In the genomic region with DNA sequence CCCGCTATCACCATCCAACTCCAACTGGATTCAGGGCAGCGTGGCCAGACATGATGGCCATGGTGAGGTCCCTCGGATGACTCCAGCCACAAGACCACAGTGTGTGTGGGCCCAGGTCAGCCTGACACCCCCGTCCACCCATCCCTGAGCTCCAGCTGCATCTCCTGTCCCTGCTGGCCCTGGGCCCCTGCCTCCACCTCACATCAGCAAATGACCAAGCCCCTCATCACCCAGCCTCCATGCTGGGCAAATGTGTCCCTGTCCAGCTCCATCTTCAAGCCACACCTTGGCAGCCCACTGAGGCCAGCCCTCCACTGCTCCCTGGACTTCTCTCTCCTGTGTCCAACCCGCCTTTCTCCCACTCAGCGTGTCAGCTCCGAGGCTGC, we compare ENCODE assay signal across 10 cellular contexts. TPM values are rescaled to one million over a fixed set of nuclear protein-coding genes. Genes with fewer than 3 reads are reported as not detected.
DNase-seq lines count a peak whose midpoint lies in the region; ATAC-seq and TF ChIP-seq lines count a peak whose summit lies in the region.
"Had no signal": no experiment of that assay in that cellular context is flagged by ENCODE, and none has a peak within 500 bp of the region (broad histone marks: within the 10 kb centered on the region; RNA-seq: fewer than 3 reads in every experiment).

No MANE protein-coding gene starts in this region.

- peak overlapping the region in 1 of 2 donors; percentile 5 for H3K4me3 ChIP-seq in right atrium auricular region
- H3K4me3 ChIP-seq: A549 had no signal

- no peaks in the 10 kb centered on the region for H3K27me3 ChIP-seq in right atrium auricular region

- peak overlapping the region; percentile 92 for H3K4me3 Mint-ChIP-seq in activated CD4-positive, alpha-beta T cell treated with anti-CD3 and anti-CD28 coated beads, Interleukin-2, amount 10 ng/mL, durations not matched to agents 24 days and 14 days
- H3K4me3 Mint-ChIP-seq in activated B cell treated with CpG ODN at 0.5 μM for 24 hours: peak overlapping the region; percentile 90
- peak overlapping the region; percentile 96 for H3K4me3 Mint-ChIP-seq in stimulated activated memory B cell treated with anti-CD40 and anti-IgM and Interleukin-4, amounts not matched to agents 10 μg/mL and 1 μg/mL and 100 μg/mL, for 72 hours

- H3K27me3 Mint-ChIP-seq in activated CD4-positive, alpha-beta T cell treated with anti-CD3 and anti-CD28 coated beads, Interleukin-2, amount 10 ng/mL, durations not matched to agents 24 days and 14 days: no peaks in the 10 kb centered on the region
- no peaks in the 10 kb centered on the region for H3K27me3 Mint-ChIP-seq in activated B cell treated with CpG ODN at 0.5 μM for 24 hours
- H3K27me3 Mint-ChIP-seq in stimulated activated memory B cell treated with anti-CD40 and anti-IgM and Interleukin-4, amounts not matched to agents 10 μg/mL and 1 μg/mL and 100 μg/mL, for 72 hours: no peaks in the 10 kb centered on the region

- intact Hi-C loops in activated CD4-positive, alpha-beta T cell treated with anti-CD3 and anti-CD28 coated beads, Interleukin-2, amount 10 ng/mL, durations not matched to agents 24 days and 14 days (cut with micrococcal nuclease): loop anchor here (10.0 kb wide), 1 partner anchor 233 kb away; no protein-coding TSS in a partner anchor
- intact Hi-C loops in activated B cell treated with CpG ODN at 0.5 μM for 24 hours (cut with micrococcal nuclease): loop anchor here (5.0 kb wide), 1 partner anchor 135 kb away; no protein-coding TSS in a partner anchor

- ATAC-seq in activated B cell treated with CpG ODN at 0.5 μM for 24 hours (ENCODE audit: low read depth): no peak
- no peak for ATAC-seq in stimulated activated memory B cell treated with anti-CD40 and anti-IgM and Interleukin-4, amounts not matched to agents 10 μg/mL and 1 μg/mL and 100 μg/mL, for 72 hours
- ATAC-seq: A549 had no signal

- no peak for TF ChIP-seq CTCF in activated B cell treated with CpG ODN at 0.5 μM for 24 hours (IDR thresholded peaks at IDR 0.05)
- TF ChIP-seq CTCF in right atrium auricular region (IDR thresholded peaks at IDR 0.05): no peak

- CTCF ChIA-PET in activated B cell treated with CpG ODN at 0.5 μM for 24 hours (lab: Charles Lee): interaction anchor here (1.6 to 7.7 kb wide), 3 partner anchors 8 to 25 kb away, joined by 3 to 56 read pairs (median 6); no protein-coding TSS in a partner anchor

- H3K9me3 Mint-ChIP-seq in activated CD4-positive, alpha-beta T cell treated with anti-CD3 and anti-CD28 coated beads, Interleukin-2, amount 10 ng/mL, durations not matched to agents 24 days and 14 days: no peaks in the 10 kb centered on the region
- H3K9me3 Mint-ChIP-seq in activated B cell treated with CpG ODN at 0.5 μM for 24 hours: no peaks in the 10 kb centered on the region
- H3K9me3 Mint-ChIP-seq in stimulated activated memory B cell treated with anti-CD40 and anti-IgM and Interleukin-4, amounts not matched to agents 10 μg/mL and 1 μg/mL and 100 μg/mL, for 72 hours: no peaks in the 10 kb centered on the region

- H3K4me1 ChIP-seq in right atrium auricular region: peaks cover 0 to 63% of the 10 kb centered on the region in 2 donors

- POLR2A ChIA-PET in activated B cell treated with CpG ODN at 0.5 μM for 24 hours (lab: Charles Lee): interaction anchor here (0.7 to 3.1 kb wide), 9 partner anchors 9 to 359 kb away, joined by 3 to 26 read pairs (median 7); partner anchors contain the start of genes CDCA4 and PLD4

- H3K9me3 ChIP-seq in right atrium auricular region: no peaks in the 10 kb centered on the region
- H3K9me3 ChIP-seq: A549 had no signal

- no peaks in the 10 kb centered on the region for H3K36me3 ChIP-seq in right atrium auricular region

- peaks cover 61% of the 10 kb centered on the region for H3K4me1 Mint-ChIP-seq in activated CD4-positive, alpha-beta T cell treated with anti-CD3 and anti-CD28 coated beads, Interleukin-2, amount 10 ng/mL, durations not matched to agents 24 days and 14 days
- peaks cover 80% of the 10 kb centered on the region for H3K4me1 Mint-ChIP-seq in activated B cell treated with CpG ODN at 0.5 μM for 24 hours
- peaks cover 84% of the 10 kb centered on the region for H3K4me1 Mint-ChIP-seq in stimulated activated memory B cell treated with anti-CD40 and anti-IgM and Interleukin-4, amounts not matched to agents 10 μg/mL and 1 μg/mL and 100 μg/mL, for 72 hours

- H3K27ac ChIP-seq in right atrium auricular region: peak overlapping the region; percentile 67 to 73
- H3K27ac ChIP-seq: A549 had no signal

- in situ Hi-C loops in KBM-7 (cut with MboI; ENCODE audit: low pct_unique_long_range_greater_than_20kb, low sequenced_read_pairs): no loop called here

- peak overlapping the region; percentile 96 for H3K27ac Mint-ChIP-seq in activated CD4-positive, alpha-beta T cell treated with anti-CD3 and anti-CD28 coated beads, Interleukin-2, amount 10 ng/mL, durations not matched to agents 24 days and 14 days
- peak overlapping the region; percentile 89 for H3K27ac Mint-ChIP-seq in activated B cell treated with CpG ODN at 0.5 μM for 24 hours
- peak overlapping the region; percentile 94 for H3K27ac Mint-ChIP-seq in stimulated activated memory B cell treated with anti-CD40 and anti-IgM and Interleukin-4, amounts not matched to agents 10 μg/mL and 1 μg/mL and 100 μg/mL, for 72 hours

- DNase-seq in activated CD4-positive, alpha-beta T cell treated with anti-CD3 and anti-CD28 coated beads, Interleukin-2, amount 10 ng/mL, durations not matched to agents 24 days and 14 days: no peak
- DNase-seq in activated CD4-positive, alpha-beta T cell treated with anti-CD3 and anti-CD28 coated beads, Interleukin-2, amount 50 U/mL, for 4 hours: no peak
- DNase-seq in activated B cell treated with CpG ODN at 0.5 μM for 24 hours (no peak), right atrium auricular region (ENCODE audit: low spot score) (no peak), NCI-H2081 treated with DMSO at 0.1 percent for 48 hours (lab: John Stamatoyannopoulos, UW) (no peak), KBM-7 (no peak)
- no peak for DNase-seq in stimulated activated CD4-positive, alpha-beta T cell treated with anti-CD3 and anti-CD28 coated beads, Interleukin-4, amount 100 ng/mL, for 4 hours
- DNase-seq: stimulated activated CD4-positive, alpha-beta T cell treated with anti-CD3 and anti-CD28 coated beads, Interleukin-2, amount 100 ng/mL, for 48 hours had no signal

- peaks cover 22% of the 10 kb centered on the region for H3K36me3 Mint-ChIP-seq in activated CD4-positive, alpha-beta T cell treated with anti-CD3 and anti-CD28 coated beads, Interleukin-2, amount 10 ng/mL, durations not matched to agents 24 days and 14 days (ENCODE audit: low read depth)
- peaks cover 29% of the 10 kb centered on the region for H3K36me3 Mint-ChIP-seq in activated B cell treated with CpG ODN at 0.5 μM for 24 hours (ENCODE audit: low read depth)
- H3K36me3 Mint-ChIP-seq in stimulated activated memory B cell treated with anti-CD40 and anti-IgM and Interleukin-4, amounts not matched to agents 10 μg/mL and 1 μg/mL and 100 μg/mL, for 72 hours: peaks cover 18% of the 10 kb centered on the region

RNA-seq across cellular contexts. Expression of gene GPR132, which starts 3.2 kb away (rescaled TPM):
- 25.8 and 31.5 TPM in 2 replicates for total RNA-seq in activated CD4-positive, alpha-beta T cell treated with anti-CD3 and anti-CD28 coated beads, Interleukin-2, amount 10 ng/mL, durations not matched to agents 24 days and 14 days
- total RNA-seq in activated B cell treated with CpG ODN at 0.5 μM for 24 hours: 43.4 and 48.5 TPM in 2 replicates
- 1 to 10 TPM in 1 of 2 donors, under 1 TPM in 1; 0.67 to 1.2 TPM for total RNA-seq in right atrium auricular region

RNA-seq across cellular contexts. Expression of gene CDCA4, which starts 41.2 kb away (rescaled TPM):
- 64.6 and 66.3 TPM in 2 replicates for total RNA-seq in activated CD4-positive, alpha-beta T cell treated with anti-CD3 and anti-CD28 coated beads, Interleukin-2, amount 10 ng/mL, durations not matched to agents 24 days and 14 days
- total RNA-seq in activated B cell treated with CpG ODN at 0.5 μM for 24 hours (11.7 and 13.6 TPM in 2 replicates), right atrium auricular region (1 to 10 TPM; 3.3 to 5.1 TPM)

Comparison
In these comparisons a context has a peak if more than half of its experiments do, and no peak if none do; other contexts are left out.
1. RNA of gene GPR132, which starts 3.2 kb away (total RNA-seq): 43.4 to 48.5 TPM in activated B cell treated with CpG ODN at 0.5 μM for 24 hours and 25.8 to 31.5 TPM in activated CD4-positive, alpha-beta T cell treated with anti-CD3 and anti-CD28 coated beads, Interleukin-2, amount 10 ng/mL, durations not matched to agents 24 days and 14 days; 0.67 to 1.2 TPM in right atrium auricular region; every median in the first group is over 10 times any median in the second.
2. Peak in every context shown above with its lines, with median percentiles within 50 percentile points of each other: H3K27ac Mint-ChIP-seq and H3K4me3 Mint-ChIP-seq.